Comparison of ENCODE assay signal across 19 cellular contexts in the genomic region with DNA sequence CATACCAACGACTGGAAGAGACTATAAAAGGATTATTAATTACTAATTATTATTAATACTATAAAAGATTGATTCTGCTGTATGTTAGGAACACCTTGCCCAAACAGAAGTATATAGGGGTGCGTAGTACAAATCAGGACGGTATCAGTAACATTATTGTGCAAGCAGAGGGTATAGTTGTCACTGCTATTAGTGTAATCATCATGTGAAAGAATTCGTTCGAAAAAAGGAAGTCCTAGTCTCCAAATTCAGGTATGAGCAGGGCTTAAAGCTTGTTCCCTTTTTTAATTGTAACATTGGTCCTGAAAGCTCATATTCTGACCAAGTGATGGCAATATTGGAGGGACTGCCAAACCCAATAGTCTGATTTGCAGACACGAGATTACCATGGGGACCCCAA.
"Had no signal": no experiment of that assay in that cellular context is flagged by ENCODE, and none has a peak within 500 bp of the region (broad histone marks: within the 10 kb centered on the region; RNA-seq: fewer than 3 reads in every experiment).

No MANE protein-coding gene starts in this region.

- DNase-seq: effector CD4-positive, alpha-beta T cell; endodermal cell; erythroblast; foreskin melanocyte; head of caudate nucleus; kidney glomerular epithelial cell; naive thymus-derived CD8-positive, alpha-beta T cell; psoas muscle; retina; right lobe of liver; stimulated activated CD4-positive, alpha-beta T cell treated with anti-CD3 and anti-CD28 coated beads, Interleukin-4, amount 100 ng/mL, for 1 hour; stimulated activated CD8-positive, alpha-beta memory T cell treated with anti-CD3 and anti-CD28 coated beads, Interleukin-4, amount 100 ng/mL, for 48 hours; tibial artery; upper lobe of right lung had no signal

- H3K9me3 Mint-ChIP-seq: stimulated activated naive CD8-positive, alpha-beta T cell treated with anti-CD3 and anti-CD28 coated beads, Interleukin-15, Interleukin-2, amounts not matched to agents 100 ng/mL and 50 ng/mL, for 24 hours had no signal

- H3K27ac ChIP-seq: coronary artery, neutrophil, psoas muscle, right lobe of liver, tibial artery, upper lobe of right lung had no signal

- H3K4me1 Mint-ChIP-seq: endodermal cell; naive thymus-derived CD8-positive, alpha-beta T cell; stimulated activated memory B cell treated with anti-CD40 and anti-IgM and Interleukin-4, amounts not matched to agents 10 μg/mL and 1 μg/mL and 100 μg/mL, for 72 hours had no signal

- H3K4me3 Mint-ChIP-seq: endodermal cell; naive thymus-derived CD8-positive, alpha-beta T cell; stimulated activated memory B cell treated with anti-CD40 and anti-IgM and Interleukin-4, amounts not matched to agents 10 μg/mL and 1 μg/mL and 100 μg/mL, for 72 hours; stimulated activated naive CD8-positive, alpha-beta T cell treated with anti-CD3 and anti-CD28 coated beads, Interleukin-15, Interleukin-2, amounts not matched to agents 100 ng/mL and 50 ng/mL, for 24 hours had no signal

- H3K9me3 ChIP-seq: neutrophil, psoas muscle, right lobe of liver, tibial artery, upper lobe of right lung had no signal

- H3K27me3 ChIP-seq: hepatocyte, neutrophil, right lobe of liver, tibial artery, upper lobe of right lung had no signal

- H3K4me1 ChIP-seq: psoas muscle, right lobe of liver, tibial artery, upper lobe of right lung had no signal

- H3K36me3 ChIP-seq: neutrophil, right lobe of liver, tibial artery, upper lobe of right lung had no signal

- H3K27ac Mint-ChIP-seq: endodermal cell; naive thymus-derived CD8-positive, alpha-beta T cell; stimulated activated memory B cell treated with anti-CD40 and anti-IgM and Interleukin-4, amounts not matched to agents 10 μg/mL and 1 μg/mL and 100 μg/mL, for 72 hours; stimulated activated naive CD8-positive, alpha-beta T cell treated with anti-CD3 and anti-CD28 coated beads, Interleukin-15, Interleukin-2, amounts not matched to agents 100 ng/mL and 50 ng/mL, for 24 hours had no signal

- H3K36me3 Mint-ChIP-seq: naive thymus-derived CD8-positive, alpha-beta T cell; stimulated activated memory B cell treated with anti-CD40 and anti-IgM and Interleukin-4, amounts not matched to agents 10 μg/mL and 1 μg/mL and 100 μg/mL, for 72 hours had no signal

- H3K27me3 Mint-ChIP-seq: stimulated activated memory B cell treated with anti-CD40 and anti-IgM and Interleukin-4, amounts not matched to agents 10 μg/mL and 1 μg/mL and 100 μg/mL, for 72 hours; stimulated activated naive CD8-positive, alpha-beta T cell treated with anti-CD3 and anti-CD28 coated beads, Interleukin-15, Interleukin-2, amounts not matched to agents 100 ng/mL and 50 ng/mL, for 24 hours had no signal

- H3K4me3 ChIP-seq: coronary artery, hepatocyte, psoas muscle, right lobe of liver, tibial artery, upper lobe of right lung had no signal

- ATAC-seq: naive thymus-derived CD8-positive, alpha-beta T cell; psoas muscle; right lobe of liver; stimulated activated memory B cell treated with anti-CD40 and anti-IgM and Interleukin-4, amounts not matched to agents 10 μg/mL and 1 μg/mL and 100 μg/mL, for 72 hours had no signal
